ENCODE assay signal across 8 cellular contexts in genomic region chrX:153032397-153033118, GRCh38. TPM values are rescaled to one million over a fixed set of nuclear protein-coding genes. Genes with fewer than 3 reads are reported as not detected.
DNase-seq lines count a peak whose midpoint lies in the region; ATAC-seq and TF ChIP-seq lines count a peak whose summit lies in the region.

No MANE protein-coding gene starts in this region.

- POLR2A ChIA-PET in BJ (lab: Charles Lee) (no interaction called here), Panc1 (lab: Charles Lee) (interaction anchor here (0.6 kb wide), 2 partner anchors 74 to 471 kb away, joined by 3 to 4 read pairs; no protein-coding TSS in a partner anchor)

- H3K9me3 Mint-ChIP-seq in activated T-helper 2 cell treated with anti-CD3 and anti-CD28 coated beads, Interferon-gamma antibody, Interleukin-2, Interleukin-4, amounts not matched to agents 10 μg/mL and 5 μg/mL and 100 μg/mL, durations not matched to agents 14 hours and 24 hours and 36 hours, result no peaks in the 10 kb centered on the region

- H3K27me3 Mint-ChIP-seq in activated T-helper 2 cell treated with anti-CD3 and anti-CD28 coated beads, Interferon-gamma antibody, Interleukin-2, Interleukin-4, amounts not matched to agents 10 μg/mL and 5 μg/mL and 100 μg/mL, durations not matched to agents 14 hours and 24 hours and 36 hours (ENCODE audit: low read depth), result no peaks in the 10 kb centered on the region

- no peaks in the 10 kb centered on the region for H3K4me1 ChIP-seq in Panc1 (ENCODE audit: control insufficient read depth, insufficient read depth, low read length)

- H3K9me3 ChIP-seq in Panc1 (ENCODE audit: control insufficient read depth, insufficient read depth, low read depth, low read length), result no peaks in the 10 kb centered on the region

- H3K4me1 Mint-ChIP-seq in activated T-helper 2 cell treated with anti-CD3 and anti-CD28 coated beads, Interferon-gamma antibody, Interleukin-2, Interleukin-4, amounts not matched to agents 10 μg/mL and 5 μg/mL and 100 μg/mL, durations not matched to agents 14 hours and 24 hours and 36 hours (ENCODE audit: low read depth), result peaks cover 3% of the 10 kb centered on the region

- H3K4me3 Mint-ChIP-seq in activated T-helper 2 cell treated with anti-CD3 and anti-CD28 coated beads, Interferon-gamma antibody, Interleukin-2, Interleukin-4, amounts not matched to agents 10 μg/mL and 5 μg/mL and 100 μg/mL, durations not matched to agents 14 hours and 24 hours and 36 hours (ENCODE audit: low read depth), result peak overlapping the region; percentile 79

- in situ Hi-C loops in Panc1 (cut with HindIII; ENCODE audit: low pct_unique_long_range_greater_than_20kb, low sequenced_read_pairs), result no loop called here

- TF ChIP-seq POLR2A in GM19099 (IDR thresholded peaks at IDR 0.05; ENCODE audit: extremely low read depth, insufficient read length, low read depth), result peak; percentile 50

- H3K27ac Mint-ChIP-seq in activated T-helper 2 cell treated with anti-CD3 and anti-CD28 coated beads, Interferon-gamma antibody, Interleukin-2, Interleukin-4, amounts not matched to agents 10 μg/mL and 5 μg/mL and 100 μg/mL, durations not matched to agents 14 hours and 24 hours and 36 hours, result peak overlapping the region; percentile 87

- H3K36me3 ChIP-seq in BJ (ENCODE audit: control insufficient read depth, insufficient read depth, low read length), result no peaks in the 10 kb centered on the region
- H3K36me3 ChIP-seq in Panc1 (ENCODE audit: control insufficient read depth, insufficient read depth, low read length), result no peaks in the 10 kb centered on the region

- H3K27ac ChIP-seq in Panc1 (ENCODE audit: low read length) (peak overlapping the region; percentile 11), substantia nigra (ENCODE audit: low read depth, low read length, poor library complexity, severe bottlenecking) (no peak overlapping the region)

- no peaks in the 10 kb centered on the region for H3K27me3 ChIP-seq in BJ (ENCODE audit: control insufficient read depth, insufficient read depth, low read length)
- no peaks in the 10 kb centered on the region for H3K27me3 ChIP-seq in Panc1 (ENCODE audit: control insufficient read depth, insufficient read depth, low read length)

- ATAC-seq in HG03571 (IDR thresholded peaks at IDR 0.05; ENCODE audit: unreplicated experiment), result peak; percentile 74
- ATAC-seq in Panc1, result peak; percentile 92

- BruUV-seq in Panc1 (replicated peaks; lab: Mats Ljungman, UMichigan), result no TSS peak

- H3K36me3 Mint-ChIP-seq in activated T-helper 2 cell treated with anti-CD3 and anti-CD28 coated beads, Interferon-gamma antibody, Interleukin-2, Interleukin-4, amounts not matched to agents 10 μg/mL and 5 μg/mL and 100 μg/mL, durations not matched to agents 14 hours and 24 hours and 36 hours (ENCODE audit: low read depth), result no peaks in the 10 kb centered on the region

- H3K4me3 ChIP-seq in BJ (ENCODE audit: low read depth, low read length) (peak overlapping the region; percentile 28), Panc1 (ENCODE audit: low read depth in 2 of 2, low read length in 2 of 2) (peak overlapping the region; percentile 37 to 46)

- CTCF ChIA-PET in BJ (lab: Yijun Ruan, JAX) (interaction anchor here (0.6 to 3.0 kb wide), 18 partner anchors 8 to 528 kb away, joined by 3 to 15 read pairs (median 4); no protein-coding TSS in a partner anchor), Panc1 (lab: Charles Lee) (interaction anchor here (0.8 to 1.2 kb wide), 3 partner anchors 406 to 507 kb away, joined by 3 to 10 read pairs (median 3); no protein-coding TSS in a partner anchor)

- TF ChIP-seq CTCF in BJ (IDR thresholded peaks at IDR 0.05; ENCODE audit: insufficient read depth, low read depth, low read length) (peak; percentile 76), Panc1 (IDR thresholded peaks at IDR 0.05) (peak; percentile 96)

- intact Hi-C loops in Panc1 (cut with micrococcal nuclease; ENCODE audit: unreplicated experiment), result loop anchor here (5.0 to 10.0 kb wide), 2 partner anchors 402 to 475 kb away; no protein-coding TSS in a partner anchor
- intact Hi-C loops in activated T-helper 2 cell treated with anti-CD3 and anti-CD28 coated beads, Interferon-gamma antibody, Interleukin-2, Interleukin-4, amounts not matched to agents 10 μg/mL and 5 μg/mL and 100 μg/mL, durations not matched to agents 14 hours and 24 hours and 36 hours (cut with micrococcal nuclease), result loop anchor here (5.0 to 10.0 kb wide), 4 partner anchors 90 to 632 kb away; partner anchors contain the start of gene ZFP92

- DNase-seq in BJ (ENCODE audit: low read depth) (no peak), Panc1 (ENCODE audit: low read depth, low spot score) (no peak), foreskin melanocyte (peak; percentile 35), nucleus accumbens (lab: John Stamatoyannopoulos, UW) (peak in 47 of 56 donors; percentile 4 to 76 (median 40)), substantia nigra (lab: John Stamatoyannopoulos, UW) (peak in 46 of 49 donors; percentile 2 to 77 (median 41))
- DNase-seq in activated T-helper 2 cell treated with anti-CD3 and anti-CD28 coated beads, Interferon-gamma antibody, Interleukin-2, Interleukin-4, amounts not matched to agents 10 μg/mL and 5 μg/mL and 100 μg/mL, durations not matched to agents 14 hours and 24 hours and 36 hours (ENCODE audit: low spot score), result peak; percentile 50

RNA-seq across cellular contexts. Expression of gene PNMA3, which starts 23.7 kb away (rescaled TPM):
- 0.09 and 0.13 TPM in 2 replicates for polyA plus RNA-seq in BJ (2011; rRNA removed)
- polyA minus RNA-seq in BJ (2011; rRNA and poly(A)+ RNA removed), result 0.05 and 0.10 TPM in 2 replicates
- 0.41 TPM for total RNA-seq in Panc1 (2021; ENCODE audit: unreplicated experiment)
- 0.74 TPM for polyA plus RNA-seq in Panc1 (2012; ENCODE audit: insufficient read length)
- 0.98 and 1.0 TPM in 2 replicates for total RNA-seq in activated T-helper 2 cell treated with anti-CD3 and anti-CD28 coated beads, Interferon-gamma antibody, Interleukin-2, Interleukin-4, amounts not matched to agents 10 μg/mL and 5 μg/mL and 100 μg/mL, durations not matched to agents 14 hours and 24 hours and 36 hours

RNA-seq across cellular contexts. Expression of gene PNMA5, which starts 38.6 kb away (rescaled TPM):
- polyA plus RNA-seq in BJ (2011; rRNA removed), result not detected in 2 replicates
- not detected in 2 replicates for polyA minus RNA-seq in BJ (2011; rRNA and poly(A)+ RNA removed)
- not detected for total RNA-seq in Panc1 (2021; ENCODE audit: unreplicated experiment)
- polyA plus RNA-seq in Panc1 (2012; ENCODE audit: insufficient read length), result not detected
- not detected in 2 replicates for total RNA-seq in activated T-helper 2 cell treated with anti-CD3 and anti-CD28 coated beads, Interferon-gamma antibody, Interleukin-2, Interleukin-4, amounts not matched to agents 10 μg/mL and 5 μg/mL and 100 μg/mL, durations not matched to agents 14 hours and 24 hours and 36 hours

RNA-seq across cellular contexts. Expression of gene PNMA6A, which starts 39.7 kb away (rescaled TPM):
- polyA plus RNA-seq in BJ (2011; rRNA removed), result 0.88 and 1.3 TPM in 2 replicates
- polyA minus RNA-seq in BJ (2011; rRNA and poly(A)+ RNA removed), result 0.62 and 0.95 TPM in 2 replicates
- 7.4 TPM for total RNA-seq in Panc1 (2021; ENCODE audit: unreplicated experiment)
- 7.1 TPM for polyA plus RNA-seq in Panc1 (2012; ENCODE audit: insufficient read length)
- 0.87 and 1.5 TPM in 2 replicates for total RNA-seq in activated T-helper 2 cell treated with anti-CD3 and anti-CD28 coated beads, Interferon-gamma antibody, Interleukin-2, Interleukin-4, amounts not matched to agents 10 μg/mL and 5 μg/mL and 100 μg/mL, durations not matched to agents 14 hours and 24 hours and 36 hours

Comparison
In these comparisons a context has a peak if more than half of its experiments do, and no peak if none do; other contexts are left out.
1. DNase-seq: peak in activated T-helper 2 cell treated with anti-CD3 and anti-CD28 coated beads, Interferon-gamma antibody, Interleukin-2, Interleukin-4, amounts not matched to agents 10 μg/mL and 5 μg/mL and 100 μg/mL, durations not matched to agents 14 hours and 24 hours and 36 hours (single experiment), foreskin melanocyte (single experiment), nucleus accumbens (47 of 56) and substantia nigra (46 of 49); none in BJ (single experiment) and Panc1 (single experiment).